ENCODE assay signal across 32 cellular contexts in the genomic region with DNA sequence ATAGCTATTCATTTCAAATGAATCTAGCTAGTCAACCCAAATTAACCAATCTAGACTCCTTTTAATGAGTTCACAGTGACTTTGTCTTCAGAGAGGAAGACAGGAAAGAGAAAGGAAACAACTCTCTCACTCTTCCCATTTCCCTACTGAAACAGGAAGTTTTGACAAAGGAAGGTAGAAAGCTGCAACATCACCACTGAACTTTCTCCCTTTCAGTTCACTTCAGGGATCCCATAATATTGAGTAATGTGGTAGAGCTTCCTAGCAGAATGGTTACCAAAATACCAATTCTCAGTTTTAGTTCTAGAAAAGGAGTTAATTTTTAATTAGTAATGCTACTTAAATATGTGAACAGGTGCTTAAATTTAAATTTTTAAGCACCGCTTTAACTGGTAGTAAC. TPM values are rescaled to one million over a fixed set of nuclear protein-coding genes. Genes with fewer than 3 reads are reported as not detected.
DNase-seq lines count a peak whose midpoint lies in the region; ATAC-seq and TF ChIP-seq lines count a peak whose summit lies in the region.
"Had no signal": no experiment of that assay in that cellular context is flagged by ENCODE, and none has a peak within 500 bp of the region (broad histone marks: within the 10 kb centered on the region; RNA-seq: fewer than 3 reads in every experiment).

No MANE protein-coding gene starts in this region.

- peak overlapping the region in 2 of 4 donors; percentile 8 to 9 for H3K4me3 Mint-ChIP-seq in IgD-negative memory B cell
- H3K4me3 Mint-ChIP-seq: activated CD4-positive, alpha-beta T cell treated with anti-CD3 and anti-CD28 coated beads, Interleukin-2, amount 10 ng/mL, durations not matched to agents 24 days and 14 days; activated naive CD4-positive, alpha-beta T cell treated with anti-CD3 and anti-CD28 coated beads, Interleukin-2, amount 10 ng/mL, durations not matched to agents 7 days and 5 days; brain; H9 had no signal

- no peaks in the 10 kb centered on the region for H3K9me3 ChIP-seq in OCI-LY3 (ENCODE audit: insufficient read depth, low read length)
- H3K9me3 ChIP-seq in gastrocnemius medialis = no peaks in the 10 kb centered on the region
- H3K9me3 ChIP-seq: esophagus squamous epithelium, prostate gland, testis had no signal

- ATAC-seq in gastrocnemius medialis (no peak), GM21717 (IDR thresholded peaks at IDR 0.05; ENCODE audit: unreplicated experiment) (no peak)
- ATAC-seq: left colon; SK-N-SH treated with all-trans-retinoic acid at 6 μM for 48 hours; stimulated activated naive CD8-positive, alpha-beta T cell treated with anti-CD3 and anti-CD28 coated beads, Interleukin-15, Interleukin-2, amounts not matched to agents 100 U/mL and 50 U/mL, for 24 hours had no signal

- H3K36me3 Mint-ChIP-seq in IgD-negative memory B cell = peaks cover 4% of the 10 kb centered on the region

- peak overlapping the region in 2 of 3 donors; percentile 2 to 16 for H3K27ac Mint-ChIP-seq in IgD-negative memory B cell
- H3K27ac Mint-ChIP-seq: activated CD4-positive, alpha-beta T cell treated with anti-CD3 and anti-CD28 coated beads, Interleukin-2, amount 10 ng/mL, durations not matched to agents 24 days and 14 days; activated naive CD4-positive, alpha-beta T cell treated with anti-CD3 and anti-CD28 coated beads, Interleukin-2, amount 10 ng/mL, durations not matched to agents 7 days and 5 days; brain; H9 had no signal

- H3K36me3 ChIP-seq in OCI-LY3 (replicated peaks; ENCODE audit: low read depth, low read length) (peaks cover 29% of the 10 kb centered on the region), gastrocnemius medialis (no peaks in the 10 kb centered on the region)
- H3K36me3 ChIP-seq: esophagus squamous epithelium, prostate gland had no signal

- H3K9ac ChIP-seq in OCI-LY3 (ENCODE audit: low read length) = no peak overlapping the region

- in situ Hi-C loops in gastrocnemius medialis (cut with MboI; ENCODE audit: low sequenced_read_pairs in 4 of 4) = loop anchor here in 1 of 4 donors (25.0 kb wide), 1 partner anchor 90 kb away; no protein-coding TSS in a partner anchor

- peaks cover 34 to 41% (median 38%) of the 10 kb centered on the region in 3 donors for H3K4me1 Mint-ChIP-seq in IgD-negative memory B cell
- H3K4me1 Mint-ChIP-seq: H9 had no signal

- peaks cover 63% of the 10 kb centered on the region for H4K20me1 ChIP-seq in OCI-LY3 (ENCODE audit: insufficient read depth, low read length)

- peak overlapping the region; percentile 80 for H3K4me2 ChIP-seq in OCI-LY3 (ENCODE audit: low read length)
- H3K4me2 ChIP-seq: hepatocyte had no signal

- no peaks in the 10 kb centered on the region for H3K27me3 Mint-ChIP-seq in IgD-negative memory B cell
- H3K27me3 Mint-ChIP-seq: activated CD4-positive, alpha-beta T cell treated with anti-CD3 and anti-CD28 coated beads, Interleukin-2, amount 10 ng/mL, durations not matched to agents 24 days and 14 days; activated naive CD4-positive, alpha-beta T cell treated with anti-CD3 and anti-CD28 coated beads, Interleukin-2, amount 10 ng/mL, durations not matched to agents 7 days and 5 days; brain; CD8-positive, alpha-beta memory T cell had no signal

- TF ChIP-seq POLR2A in gastrocnemius medialis (IDR thresholded peaks at IDR 0.05) = no peak

- H3K79me2 ChIP-seq in OCI-LY3 (ENCODE audit: low read length) = peaks cover 75% of the 10 kb centered on the region

- H3K4me1 ChIP-seq in OCI-LY3 (ENCODE audit: low read length) (peaks cover 62% of the 10 kb centered on the region), gastrocnemius medialis (peaks cover 37 to 38% of the 10 kb centered on the region in 2 donors)
- H3K4me1 ChIP-seq: prostate gland, testis had no signal

- peak overlapping the region; percentile 52 for H3K4me3 ChIP-seq in OCI-LY3 (ENCODE audit: low read length)
- no peak overlapping the region for H3K4me3 ChIP-seq in gastrocnemius medialis
- H3K4me3 ChIP-seq: esophagus squamous epithelium, hepatocyte, prostate gland, testis had no signal

- H3K27me3 ChIP-seq in OCI-LY3 (ENCODE audit: low read depth, low read length) (no peaks in the 10 kb centered on the region), gastrocnemius medialis (no peaks in the 10 kb centered on the region)
- H3K27me3 ChIP-seq: hepatocyte, testis had no signal

- DNase-seq in NOMO-1 treated with DMSO at 0.1 percent for 48 hours (lab: John Stamatoyannopoulos, UW; ENCODE audit: unreplicated experiment) (peak; percentile 37), NOMO-1 treated with dmso at 0.1 percent for 144 hours (lab: John Stamatoyannopoulos, UW; ENCODE audit: unreplicated experiment) (no peak), gastrocnemius medialis (no peak), middle frontal gyrus (ENCODE audit: extremely low spot score, low spot score) (no peak), GDM1 (lab: John Stamatoyannopoulos, UW) (no peak)
- DNase-seq: activated CD4-positive, alpha-beta T cell treated with anti-CD3 and anti-CD28 coated beads, Interleukin-2, amount 10 ng/mL, durations not matched to agents 24 days and 14 days; activated naive CD4-positive, alpha-beta T cell treated with anti-CD3 and anti-CD28 coated beads, Interleukin-2, amount 10 ng/mL, durations not matched to agents 7 days and 5 days; CD8-positive, alpha-beta memory T cell; cerebellar nuclear complex; DMS 273 treated with DMSO at 0.1 percent for 48 hours; esophagus squamous epithelium; foreskin melanocyte; H9; Karpas-422; left colon; mesenchymal stem cell; NCI-H1048; NCI-H187 treated with DMSO at 0.1 percent for 48 hours; NCI-H2171 treated with DMSO at 0.1 percent for 48 hours; NCI-H526; nucleus accumbens; stimulated activated naive CD8-positive, alpha-beta T cell treated with anti-CD3 and anti-CD28 coated beads, Interleukin-15, Interleukin-2, amounts not matched to agents 100 U/mL and 50 U/mL, for 24 hours; testis had no signal

- intact Hi-C loops in gastrocnemius medialis (cut with DNase I; ENCODE audit: low total_unique reads) = loop anchor here (1.0 kb wide), 1 partner anchor 14 kb away; no protein-coding TSS in a partner anchor

- peaks cover 0 to 2% (median 0%) of the 10 kb centered on the region in 3 donors for H3K9me3 Mint-ChIP-seq in IgD-negative memory B cell
- H3K9me3 Mint-ChIP-seq: activated CD4-positive, alpha-beta T cell treated with anti-CD3 and anti-CD28 coated beads, Interleukin-2, amount 10 ng/mL, durations not matched to agents 24 days and 14 days had no signal

- no peak overlapping the region for H2AFZ ChIP-seq in OCI-LY3 (ENCODE audit: low read depth, low read length)
- H2AFZ ChIP-seq: hepatocyte had no signal

- no peak for TF ChIP-seq CTCF in OCI-LY3 (IDR thresholded peaks at IDR 0.05; ENCODE audit: low read depth, low read length)
- no peak for TF ChIP-seq CTCF in gastrocnemius medialis (IDR thresholded peaks at IDR 0.05 in 4 of 5, conservative IDR thresholded peaks at IDR 0.05 in 1 of 5)

- H3K27ac ChIP-seq in OCI-LY3 (ENCODE audit: low read length) (peak overlapping the region; percentile 88), gastrocnemius medialis (peak overlapping the region; percentile 24 to 48 (median 38))
- H3K27ac ChIP-seq: 22Rv1, esophagus squamous epithelium, hepatocyte, prostate gland, testis had no signal

RNA-seq across cellular contexts. Expression of gene VPS13C, which starts 7.5 kb away (rescaled TPM):
- 17.2 TPM for polyA plus RNA-seq in IgD-negative memory B cell
- total RNA-seq in gastrocnemius medialis = 10 to 100 TPM; 27.6 to 79.6 (median 30.5) TPM

RNA-seq across cellular contexts. Expression of gene C2CD4A, which starts 14.1 kb away (rescaled TPM):
- not detected for polyA plus RNA-seq in IgD-negative memory B cell
- under 1 TPM in 3 of 4 donors, not detected in 1; 0.23 to 0.66 (median 0.47) TPM for total RNA-seq in gastrocnemius medialis
- total RNA-seq: H9, myocyte had no signal
- polyA plus RNA-seq: CD8-positive, alpha-beta memory T cell had no signal
